9 cellular contexts compared by ENCODE assay signal in the genomic region with DNA sequence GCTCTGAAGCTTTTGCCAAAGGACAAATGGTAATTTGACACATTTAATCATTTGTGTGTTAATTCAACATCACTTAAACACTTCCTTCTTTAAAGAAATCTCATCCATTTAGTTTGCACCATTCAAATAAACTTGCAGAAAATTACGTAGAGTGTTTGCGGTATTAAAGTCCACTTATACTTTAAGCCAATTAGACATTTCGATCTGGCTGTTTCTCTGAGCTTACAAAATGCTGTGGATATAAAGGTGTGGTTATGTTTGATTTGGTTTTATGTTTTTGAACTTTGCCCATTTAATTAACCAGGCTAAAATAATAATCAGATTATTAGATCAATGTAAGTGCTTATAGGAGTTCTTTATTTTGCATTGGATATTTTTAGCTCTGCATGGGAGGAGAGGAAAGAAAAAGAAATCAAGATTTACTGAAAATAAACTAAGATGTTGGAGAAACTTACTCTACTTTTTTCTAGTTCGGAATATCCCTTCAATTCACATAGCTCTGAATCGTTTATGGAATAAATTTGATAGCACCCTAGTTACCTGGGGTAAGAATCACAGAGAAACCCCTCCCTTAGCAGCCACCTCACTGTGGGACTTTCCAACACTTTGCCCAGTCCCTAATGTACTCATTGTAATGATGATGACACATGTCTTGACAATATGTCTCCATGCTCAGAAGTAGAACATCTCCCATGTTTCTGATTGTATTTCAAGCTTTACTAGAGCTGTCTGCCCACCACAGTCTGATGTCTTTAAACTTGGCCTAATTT.
DNase-seq lines count a peak whose midpoint lies in the region; ATAC-seq, FAIRE-seq and TF ChIP-seq lines count a peak whose summit lies in the region.
"Had no signal": no experiment of that assay in that cellular context is flagged by ENCODE, and none has a peak within 500 bp of the region (broad histone marks: within the 10 kb centered on the region; RNA-seq: fewer than 3 reads in every experiment).

No MANE protein-coding gene starts in this region.

- no peaks in the 10 kb centered on the region for H3K36me3 ChIP-seq in neural progenitor cell

- no peaks in the 10 kb centered on the region for H3K36me3 Mint-ChIP-seq in neural progenitor cell

- H3K9me3 ChIP-seq in neural progenitor cell (ENCODE audit: low read depth): no peaks in the 10 kb centered on the region
- H3K9me3 ChIP-seq: uterus had no signal

- ATAC-seq in GM18873 (IDR thresholded peaks at IDR 0.05; ENCODE audit: low FRiP score, unreplicated experiment): no peak

- no peaks in the 10 kb centered on the region for H4K20me1 ChIP-seq in neural progenitor cell (ENCODE audit: low read depth)

- no peaks in the 10 kb centered on the region for H3K9me3 Mint-ChIP-seq in neural progenitor cell

- H3K4me3 Mint-ChIP-seq in neural progenitor cell: no peak overlapping the region

- no peak overlapping the region for H2AFZ ChIP-seq in neural progenitor cell (replicated peaks)

- no peaks in the 10 kb centered on the region for H3K27me3 ChIP-seq in neural progenitor cell
- H3K27me3 ChIP-seq: uterus had no signal

- no peak for TF ChIP-seq CTCF in neural progenitor cell (IDR thresholded peaks at IDR 0.05)

- no peak overlapping the region for H3K4me3 ChIP-seq in neural progenitor cell
- H3K4me3 ChIP-seq: uterus had no signal

- peak; percentile 88 for FAIRE-seq in islet of Langerhans (lab: Jason Lieb, UNC)

- no peaks in the 10 kb centered on the region for H3K4me1 ChIP-seq in neural progenitor cell
- H3K4me1 ChIP-seq: uterus had no signal

- H3K9ac ChIP-seq in neural progenitor cell: no peak overlapping the region

- H3K79me2 ChIP-seq in neural progenitor cell (ENCODE audit: low read depth): no peaks in the 10 kb centered on the region

- H3K4me2 ChIP-seq in neural progenitor cell: no peak overlapping the region

- no peak overlapping the region for H3K27ac ChIP-seq in neural progenitor cell
- H3K27ac ChIP-seq: uterus had no signal

- DNase-seq in NCI-H510A treated with DMSO at 0.1 percent for 48 hours (lab: John Stamatoyannopoulos, UW) (peak; percentile 32), NCI-H510A (lab: John Stamatoyannopoulos, UW) (no peak), neural progenitor cell (ENCODE audit: low spot score) (no peak), kidney glomerular epithelial cell (lab: John Stamatoyannopoulos, UW) (no peak)
- peak; percentile 13 to 35 for DNase-seq in activated CD4-positive, alpha-beta T cell treated with anti-CD3 and anti-CD28 coated beads, Interleukin-2, amount 50 U/mL, for 48 hours
- DNase-seq in stimulated activated naive CD4-positive, alpha-beta T cell (lab: John Stamatoyannopoulos, UW): peak in 5 of 6 experiments; percentile 13 to 51 (median 26)

- H3K27me3 Mint-ChIP-seq in neural progenitor cell (ENCODE audit: insufficient read depth, low read depth): peaks cover 2% of the 10 kb centered on the region

- H3K27ac Mint-ChIP-seq in neural progenitor cell: no peak overlapping the region

- H3F3A ChIP-seq in neural progenitor cell (ENCODE audit: low read depth): no peaks in the 10 kb centered on the region

- no peaks in the 10 kb centered on the region for H3K4me1 Mint-ChIP-seq in neural progenitor cell

Comparison
In these comparisons a context has a peak if more than half of its experiments do, and no peak if none do; other contexts are left out.
1. DNase-seq: peak in NCI-H510A treated with DMSO at 0.1 percent for 48 hours (single experiment), activated CD4-positive, alpha-beta T cell treated with anti-CD3 and anti-CD28 coated beads, Interleukin-2, amount 50 U/mL, for 48 hours (2 of 2) and stimulated activated naive CD4-positive, alpha-beta T cell (5 of 6); none in NCI-H510A (single experiment), neural progenitor cell (single experiment) and kidney glomerular epithelial cell (single experiment).